23 cellular contexts compared by ENCODE assay signal in the genomic region with DNA sequence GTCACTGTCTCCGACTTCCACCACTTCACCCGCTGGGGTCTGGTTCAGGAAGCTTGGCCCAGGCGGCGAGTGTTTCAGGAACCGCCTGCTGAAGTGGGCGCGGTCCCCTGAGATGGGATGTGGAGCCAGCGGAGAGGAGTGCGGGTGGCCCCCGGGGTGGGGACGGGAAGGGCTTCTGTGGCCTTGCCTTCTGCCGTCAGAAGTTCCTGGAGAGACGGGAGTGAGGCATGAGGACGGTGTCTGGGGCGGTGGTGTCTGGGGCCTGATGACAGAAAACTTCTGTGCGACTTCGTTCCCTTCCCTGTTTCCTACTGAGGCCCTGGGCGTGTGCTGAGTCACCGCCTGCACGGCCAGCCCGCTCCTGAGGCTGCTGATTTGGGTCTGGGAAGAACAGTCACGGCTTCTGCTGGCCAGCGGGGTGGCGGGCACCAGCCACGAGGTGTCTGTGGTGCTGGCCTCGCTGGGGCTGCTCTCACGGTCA. TPM values are rescaled to one million over a fixed set of nuclear protein-coding genes. Genes with fewer than 3 reads are reported as not detected.
A peak's percentile ranks its signal among the peaks of the same experiment; 100 is the strongest.
DNase-seq lines count a peak whose midpoint lies in the region; ATAC-seq and TF ChIP-seq lines count a peak whose summit lies in the region.
"Had no signal": no experiment of that assay in that cellular context is flagged by ENCODE, and none has a peak within 500 bp of the region (broad histone marks: within the 10 kb centered on the region; RNA-seq: fewer than 3 reads in every experiment).

No MANE protein-coding gene starts in this region.

- H3K4me2 ChIP-seq in SK-N-SH: no peak overlapping the region

- no peak for TF ChIP-seq RAD21 in SK-N-SH (IDR thresholded peaks at IDR 0.05; ENCODE audit: low read length)

- H3K79me2 ChIP-seq in SK-N-SH (ENCODE audit: insufficient read depth): no peaks in the 10 kb centered on the region

- H4K20me1 ChIP-seq in SK-N-SH (ENCODE audit: insufficient read depth): no peaks in the 10 kb centered on the region

- CTCF ChIA-PET in HEK293 (lab: Yijun Ruan, JAX) (interaction anchor here (0.5 to 0.7 kb wide), 2 partner anchors 48 to 60 kb away, joined by 3 read pairs; no protein-coding TSS in a partner anchor), SK-N-SH (lab: Yijun Ruan, JAX) (no interaction called here)
- CTCF ChIA-PET in activated naive CD4-positive, alpha-beta T cell treated with anti-CD3 and anti-CD28 coated beads, Interleukin-2, amount 10 ng/mL, durations not matched to agents 7 days and 5 days (lab: Charles Lee): no interaction called here

- 91% methylated on average over 17 of the region's 27 CpGs for WGBS in SK-N-SH (ENCODE audit: low lambda C conversion rate)

- H3K36me3 Mint-ChIP-seq in CD14-positive monocyte: peaks cover 42 to 72% of the 10 kb centered on the region in 2 donors
- H3K36me3 Mint-ChIP-seq in activated naive CD8-positive, alpha-beta T cell treated with anti-CD3 and anti-CD28 coated beads for 36 hours: peaks cover 3% of the 10 kb centered on the region
- H3K36me3 Mint-ChIP-seq in activated naive CD4-positive, alpha-beta T cell treated with anti-CD3 and anti-CD28 coated beads, Interleukin-2, amount 10 ng/mL, durations not matched to agents 7 days and 5 days: peaks cover 28% of the 10 kb centered on the region

- intact Hi-C loops in CD14-positive monocyte (cut with micrococcal nuclease): loop anchor here in 1 of 2 donors (10.0 kb wide), 1 partner anchor 55 kb away; no protein-coding TSS in a partner anchor

- H3K4me3 ChIP-seq in HEK293 (ENCODE audit: low read depth, low read length) (no peak overlapping the region), neutrophil (ENCODE audit: low read depth in 1 of 2, low read length in 1 of 2) (peak overlapping the region; percentile 28 to 38), SK-N-SH (ENCODE audit: low read depth in 2 of 2, low read length in 1 of 2) (no peak overlapping the region)
- H3K4me3 ChIP-seq: cardiac muscle cell had no signal

- H3K4me3 Mint-ChIP-seq in CD14-positive monocyte: peak overlapping the region; percentile 74 to 86
- no peak overlapping the region for H3K4me3 Mint-ChIP-seq in activated naive CD8-positive, alpha-beta T cell treated with anti-CD3 and anti-CD28 coated beads for 36 hours
- H3K4me3 Mint-ChIP-seq in activated naive CD4-positive, alpha-beta T cell treated with anti-CD3 and anti-CD28 coated beads, Interleukin-2, amount 10 ng/mL, durations not matched to agents 7 days and 5 days: no peak overlapping the region
- H3K4me3 Mint-ChIP-seq: activated T-cell treated with anti-CD3 and anti-CD28 coated beads, Interleukin-2, amount 50 U/mL, for 4 hours; CD4-positive, alpha-beta T cell had no signal

- H2AFZ ChIP-seq in SK-N-SH (ENCODE audit: low read depth): no peak overlapping the region

- no peak for TF ChIP-seq CTCF in CD14-positive monocyte (IDR thresholded peaks at IDR 0.05)
- no peak for TF ChIP-seq CTCF in HEK293 (tag by site-specific recombination; IDR thresholded peaks at IDR 0.05)
- no peak for TF ChIP-seq CTCF in neutrophil (IDR thresholded peaks at IDR 0.05)
- TF ChIP-seq CTCF in SK-N-SH (IDR thresholded peaks at IDR 0.05): no peak

- no peak for TF ChIP-seq EP300 in SK-N-SH (IDR thresholded peaks at IDR 0.05; ENCODE audit: borderline replicate concordance in 1 of 2, low read depth in 1 of 2, low read length in 1 of 2)

- no peaks in the 10 kb centered on the region for H3K9me2 ChIP-seq in SK-N-SH

- peak; percentile 76 for DNase-seq in CD14-positive monocyte (ENCODE audit: low spot score)
- DNase-seq in activated naive CD8-positive, alpha-beta T cell treated with anti-CD3 and anti-CD28 coated beads for 36 hours: no peak
- no peak for DNase-seq in SK-N-SH
- no peak for DNase-seq in activated naive CD4-positive, alpha-beta T cell treated with anti-CD3 and anti-CD28 coated beads, Interleukin-2, amount 10 ng/mL, durations not matched to agents 7 days and 5 days
- DNase-seq: activated CD4-positive, alpha-beta T cell treated with anti-CD3 and anti-CD28 coated beads for 1 hour; activated CD8-positive, alpha-beta memory T cell treated with anti-CD3 and anti-CD28 coated beads for 24 hours; activated naive CD4-positive, alpha-beta T cell; activated T-cell treated with anti-CD3 and anti-CD28 coated beads, Interleukin-2, amount 50 U/mL, for 4 hours; amniotic stem cell; CD4-positive, alpha-beta T cell; KBM-7; mammary epithelial cell; MM.1S; NCI-H1694 treated with DMSO at 0.1 percent for 48 hours; NCI-H69 had no signal

- H3K4me1 ChIP-seq in HEK293 (ENCODE audit: control insufficient read depth, insufficient read depth, low read length): no peaks in the 10 kb centered on the region
- H3K4me1 ChIP-seq in neutrophil (ENCODE audit: control insufficient read depth in 1 of 2, insufficient read depth in 1 of 2, low read depth in 1 of 2, low read length in 1 of 2): peaks cover 36 to 38% of the 10 kb centered on the region in 2 experiments
- no peaks in the 10 kb centered on the region for H3K4me1 ChIP-seq in SK-N-SH (ENCODE audit: control insufficient read depth in 1 of 2, insufficient read depth in 2 of 2, low read depth in 1 of 2, low read length in 1 of 2)

- peak; percentile 20 for ATAC-seq in esophagus mucosa
- ATAC-seq: activated T-cell treated with anti-CD3 and anti-CD28 coated beads, Interleukin-2, amount 50 U/mL, for 4 hours; HCT116 had no signal

- H3K36me3 ChIP-seq in HEK293 (ENCODE audit: control insufficient read depth in 2 of 2, insufficient read depth in 1 of 2, low read length in 2 of 2) (peaks cover 0 to 49% of the 10 kb centered on the region in 2 experiments; a peak in 2 of 3 replicates), neutrophil (peaks cover 21% of the 10 kb centered on the region), SK-N-SH (replicated peaks in 1 of 2; ENCODE audit: control insufficient read depth in 1 of 2, insufficient read depth in 2 of 2, low read length in 1 of 2) (peaks cover 0 to 2% of the 10 kb centered on the region in 2 experiments)
- H3K36me3 ChIP-seq: cardiac muscle cell had no signal

- peak overlapping the region in 3 of 7 donors; percentile 50 to 61 (median 53) for H3K27ac Mint-ChIP-seq in CD14-positive monocyte
- no peak overlapping the region for H3K27ac Mint-ChIP-seq in activated naive CD8-positive, alpha-beta T cell treated with anti-CD3 and anti-CD28 coated beads for 36 hours
- H3K27ac Mint-ChIP-seq in activated naive CD4-positive, alpha-beta T cell treated with anti-CD3 and anti-CD28 coated beads, Interleukin-2, amount 10 ng/mL, durations not matched to agents 7 days and 5 days: no peak overlapping the region
- H3K27ac Mint-ChIP-seq: CD4-positive, alpha-beta T cell had no signal

- H3K27me3 Mint-ChIP-seq in CD14-positive monocyte (ENCODE audit: low read depth in 3 of 3): peaks cover 26 to 53% (median 30%) of the 10 kb centered on the region in 3 donors
- H3K27me3 Mint-ChIP-seq in activated naive CD8-positive, alpha-beta T cell treated with anti-CD3 and anti-CD28 coated beads for 36 hours: no peaks in the 10 kb centered on the region
- H3K27me3 Mint-ChIP-seq in activated naive CD4-positive, alpha-beta T cell treated with anti-CD3 and anti-CD28 coated beads, Interleukin-2, amount 10 ng/mL, durations not matched to agents 7 days and 5 days: no peaks in the 10 kb centered on the region
- H3K27me3 Mint-ChIP-seq: CD4-positive, alpha-beta T cell had no signal

- H3K9me3 Mint-ChIP-seq in CD14-positive monocyte: peaks cover 0 to 8% (median 3%) of the 10 kb centered on the region in 7 donors
- H3K9me3 Mint-ChIP-seq in activated naive CD8-positive, alpha-beta T cell treated with anti-CD3 and anti-CD28 coated beads for 36 hours: no peaks in the 10 kb centered on the region
- H3K9me3 Mint-ChIP-seq in activated naive CD4-positive, alpha-beta T cell treated with anti-CD3 and anti-CD28 coated beads, Interleukin-2, amount 10 ng/mL, durations not matched to agents 7 days and 5 days: no peaks in the 10 kb centered on the region
- H3K9me3 Mint-ChIP-seq: activated T-cell treated with anti-CD3 and anti-CD28 coated beads, Interleukin-2, amount 50 U/mL, for 4 hours; CD4-positive, alpha-beta T cell had no signal

- no peak overlapping the region for H3K27ac ChIP-seq in HEK293 (ENCODE audit: extremely low read depth, low read depth, low read length)
- H3K27ac ChIP-seq in neutrophil: no peak overlapping the region
- H3K27ac ChIP-seq in SK-N-SH (ENCODE audit: low read depth in 2 of 2, low read length in 1 of 2): no peak overlapping the region
- H3K27ac ChIP-seq: cardiac muscle cell had no signal

- H3F3A ChIP-seq in SK-N-SH (replicated peaks; ENCODE audit: insufficient read depth): no peaks in the 10 kb centered on the region

- H3K27me3 ChIP-seq in neutrophil (peaks cover 27% of the 10 kb centered on the region), SK-N-SH (ENCODE audit: insufficient read depth) (no peaks in the 10 kb centered on the region)
- H3K27me3 ChIP-seq: cardiac muscle cell had no signal

- H3K4me1 Mint-ChIP-seq in CD14-positive monocyte: peaks cover 35% of the 10 kb centered on the region
- H3K4me1 Mint-ChIP-seq in activated naive CD8-positive, alpha-beta T cell treated with anti-CD3 and anti-CD28 coated beads for 36 hours: peaks cover 1% of the 10 kb centered on the region
- H3K4me1 Mint-ChIP-seq in activated naive CD4-positive, alpha-beta T cell treated with anti-CD3 and anti-CD28 coated beads, Interleukin-2, amount 10 ng/mL, durations not matched to agents 7 days and 5 days: peaks cover 6% of the 10 kb centered on the region

- H3K9ac ChIP-seq in SK-N-SH: no peak overlapping the region

- H3K9me3 ChIP-seq in HEK293 (ENCODE audit: control insufficient read depth, insufficient read depth, low read depth, low read length) (no peaks in the 10 kb centered on the region), neutrophil (no peaks in the 10 kb centered on the region), SK-N-SH (no peaks in the 10 kb centered on the region)

- POLR2A ChIA-PET in HEK293 (lab: Yijun Ruan, JAX) (no interaction called here), SK-N-SH (lab: Yijun Ruan, JAX) (no interaction called here)

TF ChIP-seq in HEK293, 187 proteins besides CTCF, POLR2A, EP300 and RAD21 (continues in another document):
- TF ChIP-seq KLF1 (tag by site-specific recombination; IDR thresholded peaks at IDR 0.05) (peak; percentile 82), ZFHX2 (tag by site-specific recombination; conservative IDR thresholded peaks at IDR 0.05) (no peak)

TF ChIP-seq in SK-N-SH, 30 proteins besides CTCF, POLR2A, EP300 and RAD21 (continues in another document):
- no peak for TF ChIP-seq TAF1 (IDR thresholded peaks at IDR 0.05; ENCODE audit: borderline replicate concordance, low read depth, low read length)

RNA-seq across cellular contexts. Expression of a gene that starts 12.3 kb away (rescaled TPM):
- polyA plus RNA-seq in CD14-positive monocyte: under 1 TPM; 0.03 to 0.06 TPM
- 0.48 TPM for total RNA-seq in esophagus mucosa
- total RNA-seq in activated naive CD8-positive, alpha-beta T cell treated with anti-CD3 and anti-CD28 coated beads for 36 hours: 10 to 100 TPM; 12.3 to 12.5 TPM
- polyA plus RNA-seq in SK-N-SH (2012; rRNA removed): not detected in 2 replicates
- under 0.01 TPM in 1 of 2 replicates, not detected in the other for polyA plus RNA-seq in SK-N-SH (2012; cell fraction: cytosol; rRNA removed)
- polyA plus RNA-seq in SK-N-SH (2012; cell fraction: nucleus; rRNA removed): 0.02 TPM in 1 of 2 replicates, not detected in the other
- total RNA-seq: G401, osteocyte had no signal
- polyA plus RNA-seq: AG04450, mammary epithelial cell had no signal

RNA-seq across cellular contexts. Expression of a gene that starts 21.9 kb away (rescaled TPM):
- polyA plus RNA-seq in CD14-positive monocyte (under 1 TPM; 0.12 to 0.71 TPM), SK-N-SH (2012; rRNA removed) (1.9 and 2.1 TPM in 2 replicates)
- total RNA-seq in esophagus mucosa: 4.0 TPM
- total RNA-seq in activated naive CD8-positive, alpha-beta T cell treated with anti-CD3 and anti-CD28 coated beads for 36 hours: 1 to 10 TPM; 9.1 to 9.3 TPM
- 0.72 and 0.84 TPM in 2 replicates for polyA plus RNA-seq in SK-N-SH (2012; cell fraction: cytosol; rRNA removed)
- 8.1 and 10.3 TPM in 2 replicates for polyA plus RNA-seq in SK-N-SH (2012; cell fraction: nucleus; rRNA removed)

Comparison
In these comparisons a context has a peak if more than half of its experiments do, and no peak if none do; other contexts are left out.
1. H3K4me3 Mint-ChIP-seq: peak in CD14-positive monocyte (2 of 2); none in activated naive CD8-positive, alpha-beta T cell treated with anti-CD3 and anti-CD28 coated beads for 36 hours (single experiment) and activated naive CD4-positive, alpha-beta T cell treated with anti-CD3 and anti-CD28 coated beads, Interleukin-2, amount 10 ng/mL, durations not matched to agents 7 days and 5 days (single experiment).
2. H3K4me3 ChIP-seq: peak in neutrophil (2 of 2); none in HEK293 (single experiment) and SK-N-SH (0 of 2).